In the genomic region with DNA sequence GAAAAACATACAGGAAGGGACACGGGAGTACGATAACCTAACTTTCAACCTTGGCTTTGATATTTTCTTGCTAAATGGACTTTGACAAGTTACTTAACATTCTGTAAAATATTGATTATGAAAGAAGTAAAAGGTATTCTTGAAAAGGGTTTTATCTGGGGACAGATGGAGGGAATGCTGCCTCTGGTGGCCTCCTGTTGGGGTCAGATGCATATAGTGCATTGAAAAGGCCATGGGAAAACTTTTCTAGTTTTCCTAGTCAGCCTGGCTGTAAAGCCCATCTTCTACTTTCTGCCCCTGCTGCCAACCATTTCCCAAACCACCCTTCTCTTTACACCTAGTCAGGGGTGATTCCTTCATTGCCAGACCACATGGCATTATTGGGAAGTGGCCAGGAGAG, we compare ENCODE assay signal across 20 cellular contexts. TPM values are rescaled to one million over a fixed set of nuclear protein-coding genes. Genes with fewer than 3 reads are reported as not detected.
DNase-seq lines count a peak whose midpoint lies in the region; ATAC-seq and TF ChIP-seq lines count a peak whose summit lies in the region.
"Had no signal": no experiment of that assay in that cellular context is flagged by ENCODE, and none has a peak within 500 bp of the region (broad histone marks: within the 10 kb centered on the region; RNA-seq: fewer than 3 reads in every experiment).

No MANE protein-coding gene starts in this region.

- H2AFZ ChIP-seq in H9 (ENCODE audit: low read length) (no peak overlapping the region), osteoblast (ENCODE audit: low read length) (no peak overlapping the region)

- no peak for ATAC-seq in Panc1
- ATAC-seq in GM21723 (IDR thresholded peaks at IDR 0.05; ENCODE audit: unreplicated experiment) = no peak
- ATAC-seq: CD8-positive, alpha-beta T cell; Right ventricle myocardium inferior had no signal

- H3K4me1 ChIP-seq in H9 (ENCODE audit: insufficient read depth, low read length) = no peaks in the 10 kb centered on the region
- H3K4me1 ChIP-seq in Panc1 (ENCODE audit: control insufficient read depth, insufficient read depth, low read length) = no peaks in the 10 kb centered on the region
- H3K4me1 ChIP-seq in endodermal cell (ENCODE audit: control insufficient read depth, insufficient read depth, low read length) = no peaks in the 10 kb centered on the region
- no peaks in the 10 kb centered on the region for H3K4me1 ChIP-seq in osteoblast (ENCODE audit: insufficient read depth, low read length)
- H3K4me1 ChIP-seq: BLaER1 treated with 17β-estradiol and CSF1 and Interleukin-3, amounts not matched to agents 10 nM and 100 nM; SJSA1 had no signal

- POLR2A ChIA-PET in Panc1 (lab: Charles Lee) = no interaction called here

- no peaks in the 10 kb centered on the region for H3K27me3 Mint-ChIP-seq in H9 (ENCODE audit: low read depth)
- no peaks in the 10 kb centered on the region for H3K27me3 Mint-ChIP-seq in endodermal cell (ENCODE audit: insufficient read depth)

- no peak overlapping the region for H3K18ac ChIP-seq in H9 (ENCODE audit: insufficient read length, low read depth, low read length)

- H3K4me3 ChIP-seq in Panc1 (ENCODE audit: low read depth in 2 of 2, low read length in 2 of 2) = no peak overlapping the region
- H3K4me3 ChIP-seq in endodermal cell (ENCODE audit: low read length) = no peak overlapping the region
- no peak overlapping the region for H3K4me3 ChIP-seq in osteoblast (ENCODE audit: insufficient read depth, low read length)
- H3K4me3 ChIP-seq: BLaER1 treated with 17β-estradiol and CSF1 and Interleukin-3, amounts not matched to agents 10 nM and 100 nM; SJSA1 had no signal

- no peak overlapping the region for H2BK12ac ChIP-seq in H9 (ENCODE audit: insufficient read length, low read depth, low read length)

- H3K23ac ChIP-seq in H9 (ENCODE audit: insufficient read length, low read depth, low read length) = no peak overlapping the region

- no peak overlapping the region for H4K5ac ChIP-seq in H9 (ENCODE audit: insufficient read length, low read depth, low read length)

- H3K9me3 Mint-ChIP-seq in H9 = no peaks in the 10 kb centered on the region
- H3K9me3 Mint-ChIP-seq in endodermal cell = no peaks in the 10 kb centered on the region
- H3K9me3 Mint-ChIP-seq: CD8-positive, alpha-beta T cell had no signal

- H4K91ac ChIP-seq in H9 (ENCODE audit: insufficient read length, low read depth, low read length) = no peak overlapping the region

- H3K4me2 ChIP-seq in H9 (ENCODE audit: insufficient read depth, insufficient read length, low read length) (no peak overlapping the region), osteoblast (ENCODE audit: insufficient read depth, low read length) (no peak overlapping the region)
- H3K4me2 ChIP-seq: BLaER1 treated with 17β-estradiol and CSF1 and Interleukin-3, amounts not matched to agents 10 nM and 100 nM had no signal

- no peak overlapping the region for H3K4ac ChIP-seq in H9 (ENCODE audit: low read depth, low read length)

- H3K9me3 ChIP-seq in H9 (ENCODE audit: control insufficient read depth, low read depth, low read length) = no peaks in the 10 kb centered on the region
- H3K9me3 ChIP-seq in Panc1 (ENCODE audit: control insufficient read depth, insufficient read depth, low read depth, low read length) = no peaks in the 10 kb centered on the region
- H3K9me3 ChIP-seq in endodermal cell (ENCODE audit: control insufficient read depth, low read length) = no peaks in the 10 kb centered on the region
- no peaks in the 10 kb centered on the region for H3K9me3 ChIP-seq in osteoblast (ENCODE audit: low read depth, low read length)
- H3K9me3 ChIP-seq: BLaER1 treated with 17β-estradiol and CSF1 and Interleukin-3, amounts not matched to agents 10 nM and 100 nM; SJSA1 had no signal

- H3K36me3 ChIP-seq in Panc1 (ENCODE audit: control insufficient read depth, insufficient read depth, low read length) = no peaks in the 10 kb centered on the region
- no peaks in the 10 kb centered on the region for H3K36me3 ChIP-seq in endodermal cell (ENCODE audit: control insufficient read depth, insufficient read depth, low read length)
- H3K36me3 ChIP-seq in osteoblast (ENCODE audit: insufficient read depth, low read length) = no peaks in the 10 kb centered on the region
- H3K36me3 ChIP-seq: BLaER1 treated with 17β-estradiol and CSF1 and Interleukin-3, amounts not matched to agents 10 nM and 100 nM; SJSA1 had no signal

- H2BK5ac ChIP-seq in H9 (ENCODE audit: insufficient read length, low read length) = no peak overlapping the region

- H4K20me1 ChIP-seq in H9 (ENCODE audit: control insufficient read depth, insufficient read depth, insufficient read length) = no peaks in the 10 kb centered on the region
- no peaks in the 10 kb centered on the region for H4K20me1 ChIP-seq in osteoblast (ENCODE audit: insufficient read depth, low read length)
- H4K20me1 ChIP-seq: BLaER1 treated with 17β-estradiol and CSF1 and Interleukin-3, amounts not matched to agents 10 nM and 100 nM had no signal

- in situ Hi-C loops in Panc1 (cut with HindIII; ENCODE audit: low pct_unique_long_range_greater_than_20kb, low sequenced_read_pairs) = no loop called here
- in situ Hi-C loops in GM13977 (cut with MboI; ENCODE audit: low pct_unique_long_range_greater_than_20kb, low sequenced_read_pairs, unreplicated experiment) = loop anchor here (10.0 to 25.0 kb wide), 3 partner anchors 203 to 430 kb away; no protein-coding TSS in a partner anchor

- no peak overlapping the region for H2AK5ac ChIP-seq in H9 (ENCODE audit: insufficient read length, low read length)

- no peak overlapping the region for H2BK120ac ChIP-seq in H9 (ENCODE audit: low read depth, low read length, poor library complexity, severe bottlenecking)

- DNase-seq in H9 (no peak), Panc1 (ENCODE audit: low read depth, low spot score) (no peak), endodermal cell (no peak), osteoblast (ENCODE audit: insufficient read length, low spot score, missing footprints) (peak; percentile 9), GM13977 (ENCODE audit: low spot score) (no peak), NCI-H345 (lab: John Stamatoyannopoulos, UW) (no peak)
- DNase-seq: CD8-positive, alpha-beta T cell; IMR-90; NCI-H1105 treated with DMSO at 0.1 percent for 48 hours; NCI-H2029 treated with DMSO at 0.1 percent for 48 hours; NCI-H226; NCI-H524; NCI-H774 had no signal

- H3K79me2 ChIP-seq in H9 (ENCODE audit: insufficient read depth, low read length) (no peaks in the 10 kb centered on the region), osteoblast (ENCODE audit: insufficient read depth, low read length) (no peaks in the 10 kb centered on the region)

- no peak overlapping the region for H3K4me3 Mint-ChIP-seq in H9
- H3K4me3 Mint-ChIP-seq in endodermal cell = no peak overlapping the region
- H3K4me3 Mint-ChIP-seq: CD8-positive, alpha-beta T cell had no signal

- WGBS in H9 (ENCODE audit: extremely low coverage, insufficient read length, low lambda C conversion rate) = no CpG with 5 or more reads among the region's 2 CpGs
- 73 to 75% methylated on average over 2 of the region's 2 CpGs for WGBS in endodermal cell (ENCODE audit: insufficient coverage in 1 of 2, insufficient read length in 1 of 2), 2 experiments

- H3K79me1 ChIP-seq in H9 (ENCODE audit: insufficient read depth, low read depth, low read length, poor library complexity, severe bottlenecking) = no peaks in the 10 kb centered on the region

- H3K56ac ChIP-seq in H9 (ENCODE audit: insufficient read length, low read depth, low read length) = no peak overlapping the region

- peak; percentile 37; the same call in 2 of the 3 replicates for TF ChIP-seq CTCF in H9 (conservative IDR thresholded peaks at IDR 0.05)
- peak; percentile 11; the same call in 1 of the 2 replicates for TF ChIP-seq CTCF in Panc1 (IDR thresholded peaks at IDR 0.05)
- peak; percentile 68 for TF ChIP-seq CTCF in endodermal cell (conservative IDR thresholded peaks at IDR 0.05)
- no peak for TF ChIP-seq CTCF in osteoblast (IDR thresholded peaks at IDR 0.05; ENCODE audit: extremely low read depth, low read depth, low read length)
- no peak for TF ChIP-seq CTCF in GM13977 (IDR thresholded peaks at IDR 0.05; ENCODE audit: extremely low read depth, insufficient read depth, missing control alignments)

- no peaks in the 10 kb centered on the region for H3K23me2 ChIP-seq in H9 (ENCODE audit: insufficient read length, low read depth, low read length, poor library complexity, severe bottlenecking)

- H2BK20ac ChIP-seq in H9 (ENCODE audit: low read depth, low read length, poor library complexity, severe bottlenecking) = no peak overlapping the region

- CTCF ChIA-PET in Panc1 (lab: Charles Lee) = no interaction called here

- no peaks in the 10 kb centered on the region for H3K27me3 ChIP-seq in H9 (ENCODE audit: insufficient read depth, low read length)
- H3K27me3 ChIP-seq in Panc1 (ENCODE audit: control insufficient read depth, insufficient read depth, low read length) = no peaks in the 10 kb centered on the region
- H3K27me3 ChIP-seq in endodermal cell (ENCODE audit: control insufficient read depth, insufficient read depth, low read length, poor library complexity, severe bottlenecking) = no peaks in the 10 kb centered on the region
- H3K27me3 ChIP-seq in osteoblast (ENCODE audit: insufficient read depth, low read length) = no peaks in the 10 kb centered on the region
- H3K27me3 ChIP-seq: BLaER1 treated with 17β-estradiol and CSF1 and Interleukin-3, amounts not matched to agents 10 nM and 100 nM; SJSA1 had no signal

- no peak overlapping the region for H4K8ac ChIP-seq in H9 (replicated peaks; ENCODE audit: insufficient read length, low read depth, low read length)

- no peak overlapping the region for H3K14ac ChIP-seq in H9 (ENCODE audit: insufficient read depth, low read length)

- H3K9ac ChIP-seq in H9 (ENCODE audit: extremely low read depth, insufficient read length, low read length) (no peak overlapping the region), endodermal cell (ENCODE audit: extremely low read depth, low read length, poor library complexity, severe bottlenecking) (no peak overlapping the region)
- H3K9ac ChIP-seq: BLaER1 treated with 17β-estradiol and CSF1 and Interleukin-3, amounts not matched to agents 10 nM and 100 nM had no signal

- no peak overlapping the region for H2BK15ac ChIP-seq in H9 (ENCODE audit: low read depth, low read length)

- H3K27ac ChIP-seq in H9 (ENCODE audit: insufficient read length, low read depth, low read length) = no peak overlapping the region
- no peak overlapping the region for H3K27ac ChIP-seq in Panc1 (ENCODE audit: low read length)
- no peak overlapping the region for H3K27ac ChIP-seq in endodermal cell (ENCODE audit: low read depth, low read length)
- H3K27ac ChIP-seq in osteoblast (ENCODE audit: low read depth, low read length) = no peak overlapping the region
- H3K27ac ChIP-seq: BLaER1 treated with 17β-estradiol and CSF1 and Interleukin-3, amounts not matched to agents 10 nM and 100 nM; SJSA1 had no signal

- H3T11ph ChIP-seq in H9 (ENCODE audit: low read length) = no peak overlapping the region

- H3K36me3 Mint-ChIP-seq in H9 (ENCODE audit: insufficient read depth in 1 of 3, low read depth in 3 of 3) = no peaks in the 10 kb centered on the region
- no peaks in the 10 kb centered on the region for H3K36me3 Mint-ChIP-seq in endodermal cell (ENCODE audit: low read depth)
- H3K36me3 Mint-ChIP-seq: CD8-positive, alpha-beta T cell had no signal

- no peak overlapping the region for H3K27ac Mint-ChIP-seq in H9
- H3K27ac Mint-ChIP-seq in endodermal cell = no peak overlapping the region
- H3K27ac Mint-ChIP-seq: CD8-positive, alpha-beta T cell had no signal

- intact Hi-C loops in Panc1 (cut with micrococcal nuclease; ENCODE audit: unreplicated experiment) = loop anchor here (5.0 kb wide), 2 partner anchors 98 to 193 kb away; a partner anchor contains a TSS

- H3K4me1 Mint-ChIP-seq in H9 (peaks cover 4 to 8% of the 10 kb centered on the region in 2 experiments), endodermal cell (no peaks in the 10 kb centered on the region)

- BruUV-seq in Panc1 (replicated peaks; lab: Mats Ljungman, UMichigan) = no TSS peak

RNA-seq across cellular contexts. Expression of gene MSTN, which starts 22.2 kb away (rescaled TPM):
- total RNA-seq in H9 (2021) (not detected in 2 replicates), Panc1 (2021; ENCODE audit: unreplicated experiment) (not detected), endodermal cell (not detected), osteoblast (under 0.01 TPM in 1 of 2 replicates, not detected in the other)
- not detected for polyA plus RNA-seq in Panc1 (2012; ENCODE audit: insufficient read length)
- polyA plus RNA-seq in endodermal cell (2013, experiment 1 of 2) = 3.3 TPM
- polyA plus RNA-seq in endodermal cell (2013, experiment 2 of 2) = 3.2 TPM
- total RNA-seq: CD8-positive, alpha-beta T cell; Daoy; H4; OCI-LY7; Right ventricle myocardium inferior had no signal
- polyA plus RNA-seq: IMR-90 had no signal

Comparison
In these comparisons a context has a peak if more than half of its experiments do, and no peak if none do; other contexts are left out.
1. CTCF ChIP-seq: peak in H9 (single experiment), Panc1 (single experiment) and endodermal cell (single experiment); none in osteoblast (single experiment) and GM13977 (single experiment).